ENCODE assay signal across 18 cellular contexts in genomic region chr17:29089601-29090044, GRCh38. TPM values are rescaled to one million over a fixed set of nuclear protein-coding genes. Genes with fewer than 3 reads are reported as not detected.
DNase-seq lines count a peak whose midpoint lies in the region; ATAC-seq and TF ChIP-seq lines count a peak whose summit lies in the region.
"Had no signal": no experiment of that assay in that cellular context is flagged by ENCODE, and none has a peak within 500 bp of the region (broad histone marks: within the 10 kb centered on the region; RNA-seq: fewer than 3 reads in every experiment).

No MANE protein-coding gene starts in this region.

- DNase-seq in Ammon's horn (ENCODE audit: low spot score), result peak; percentile 82
- peak; percentile 58 for DNase-seq in NCI-H2029 (lab: John Stamatoyannopoulos, UW)
- peak; percentile 54 to 72 for DNase-seq in cerebellar nuclear complex (lab: John Stamatoyannopoulos, UW)
- no peak for DNase-seq in stimulated activated CD4-positive, alpha-beta T cell treated with anti-CD3 and anti-CD28 coated beads, Interleukin-1b, Interleukin-23, amount 100 ng/mL, for 48 hours
- DNase-seq in NCI-H187 (lab: John Stamatoyannopoulos, UW), result no peak
- no peak for DNase-seq in stimulated activated naive B cell treated with anti-CD40 and anti-IgM and Interleukin-4, amounts not matched to agents 10 μg/mL and 1 μg/mL and 100 μg/mL, for 72 hours
- DNase-seq in omental fat pad (ENCODE audit: low spot score), result no peak
- DNase-seq: activated CD4-positive, CD25-positive, alpha-beta regulatory T cell; activated CD8-positive, alpha-beta memory T cell treated with anti-CD3 and anti-CD28 coated beads, Interleukin-2, amount 50 U/mL, for 48 hours; activated naive CD8-positive, alpha-beta T cell treated with anti-CD3 and anti-CD28 coated beads, Interleukin-2, amount 50 U/mL, for 24 hours; cortex of kidney; Karpas-422; NCI-H2107; stimulated activated CD4-positive, alpha-beta T cell treated with anti-CD3 and anti-CD28 coated beads, Interleukin-2, amount 100 ng/mL, for 24 hours; uterus had no signal

- TF ChIP-seq CTCF in omental fat pad (IDR thresholded peaks at IDR 0.05), result no peak

- H3K27me3 ChIP-seq in muscle layer of colon (ENCODE audit: control insufficient read depth in 1 of 2, insufficient read depth in 2 of 2, low read length in 2 of 2), result no peaks in the 10 kb centered on the region
- H3K27me3 ChIP-seq: uterus had no signal

- no peak overlapping the region for H3K4me3 Mint-ChIP-seq in stimulated activated naive B cell treated with anti-CD40 and anti-IgM and Interleukin-4, amounts not matched to agents 10 μg/mL and 1 μg/mL and 100 μg/mL, for 72 hours
- H3K4me3 Mint-ChIP-seq: activated naive CD8-positive, alpha-beta T cell treated with anti-CD3 and anti-CD28 coated beads, Interleukin-2, amount 50 U/mL, for 24 hours had no signal

- H3K36me3 ChIP-seq in muscle layer of colon (ENCODE audit: insufficient read depth, low read length), result peaks cover 56% of the 10 kb centered on the region
- H3K36me3 ChIP-seq: uterus had no signal

- no peak overlapping the region for H3K9ac ChIP-seq in muscle layer of colon (ENCODE audit: low read length)

- peaks cover 50 to 76% of the 10 kb centered on the region in 2 donors for H3K36me3 Mint-ChIP-seq in stimulated activated naive B cell treated with anti-CD40 and anti-IgM and Interleukin-4, amounts not matched to agents 10 μg/mL and 1 μg/mL and 100 μg/mL, for 72 hours

- peaks cover 24% of the 10 kb centered on the region for H3K4me1 ChIP-seq in muscle layer of colon (ENCODE audit: insufficient read depth, low read length)
- H3K4me1 ChIP-seq: prostate gland, uterus had no signal

- no peaks in the 10 kb centered on the region for H3K4me1 Mint-ChIP-seq in stimulated activated naive B cell treated with anti-CD40 and anti-IgM and Interleukin-4, amounts not matched to agents 10 μg/mL and 1 μg/mL and 100 μg/mL, for 72 hours
- H3K4me1 Mint-ChIP-seq: activated naive CD8-positive, alpha-beta T cell treated with anti-CD3 and anti-CD28 coated beads, Interleukin-2, amount 50 U/mL, for 24 hours had no signal

- peak overlapping the region; percentile 14 to 15 for H3K4me3 ChIP-seq in muscle layer of colon (ENCODE audit: low read depth in 1 of 2, low read length in 2 of 2)
- H3K4me3 ChIP-seq: GM12878, prostate gland, uterus had no signal

- H3K27me3 Mint-ChIP-seq in stimulated activated naive B cell treated with anti-CD40 and anti-IgM and Interleukin-4, amounts not matched to agents 10 μg/mL and 1 μg/mL and 100 μg/mL, for 72 hours, result no peaks in the 10 kb centered on the region
- H3K27me3 Mint-ChIP-seq: activated naive CD8-positive, alpha-beta T cell treated with anti-CD3 and anti-CD28 coated beads, Interleukin-2, amount 50 U/mL, for 24 hours had no signal

- H3K27ac ChIP-seq in muscle layer of colon (ENCODE audit: low read depth, low read length), result peak overlapping the region; percentile 13
- H3K27ac ChIP-seq: prostate gland, uterus had no signal

- H3K9me3 Mint-ChIP-seq in stimulated activated naive B cell treated with anti-CD40 and anti-IgM and Interleukin-4, amounts not matched to agents 10 μg/mL and 1 μg/mL and 100 μg/mL, for 72 hours, result no peaks in the 10 kb centered on the region
- H3K9me3 Mint-ChIP-seq: activated naive CD8-positive, alpha-beta T cell treated with anti-CD3 and anti-CD28 coated beads, Interleukin-2, amount 50 U/mL, for 24 hours had no signal

- no peaks in the 10 kb centered on the region for H3K9me3 ChIP-seq in muscle layer of colon (ENCODE audit: low read length)
- H3K9me3 ChIP-seq: prostate gland, uterus had no signal

- no peak for ATAC-seq in stimulated activated naive B cell treated with anti-CD40 and anti-IgM and Interleukin-4, amounts not matched to agents 10 μg/mL and 1 μg/mL and 100 μg/mL, for 72 hours (replicated peaks)
- no peak for ATAC-seq in omental fat pad (ENCODE audit: low FRiP score)
- ATAC-seq: activated naive CD8-positive, alpha-beta T cell treated with anti-CD3 and anti-CD28 coated beads, Interleukin-2, amount 50 U/mL, for 24 hours; GM12878 had no signal

- no peak overlapping the region for H3K27ac Mint-ChIP-seq in stimulated activated naive B cell treated with anti-CD40 and anti-IgM and Interleukin-4, amounts not matched to agents 10 μg/mL and 1 μg/mL and 100 μg/mL, for 72 hours
- H3K27ac Mint-ChIP-seq: activated naive CD8-positive, alpha-beta T cell treated with anti-CD3 and anti-CD28 coated beads, Interleukin-2, amount 50 U/mL, for 24 hours had no signal

RNA-seq across cellular contexts. Expression of gene PIPOX, which starts 46.7 kb away (rescaled TPM):
- total RNA-seq in omental fat pad, result 1 to 10 TPM in 2 of 4 donors, under 1 TPM in 2; 0.82 to 4.9 (median 1.6) TPM

Comparison
In these comparisons a context has a peak if more than half of its experiments do, and no peak if none do; other contexts are left out.
1. DNase-seq: peak in Ammon's horn (single experiment), NCI-H2029 (single experiment) and cerebellar nuclear complex (2 of 2); none in stimulated activated CD4-positive, alpha-beta T cell treated with anti-CD3 and anti-CD28 coated beads, Interleukin-1b, Interleukin-23, amount 100 ng/mL, for 48 hours (single experiment), NCI-H187 (0 of 2), stimulated activated naive B cell treated with anti-CD40 and anti-IgM and Interleukin-4, amounts not matched to agents 10 μg/mL and 1 μg/mL and 100 μg/mL, for 72 hours (single experiment) and omental fat pad (single experiment).